In the genomic region with DNA sequence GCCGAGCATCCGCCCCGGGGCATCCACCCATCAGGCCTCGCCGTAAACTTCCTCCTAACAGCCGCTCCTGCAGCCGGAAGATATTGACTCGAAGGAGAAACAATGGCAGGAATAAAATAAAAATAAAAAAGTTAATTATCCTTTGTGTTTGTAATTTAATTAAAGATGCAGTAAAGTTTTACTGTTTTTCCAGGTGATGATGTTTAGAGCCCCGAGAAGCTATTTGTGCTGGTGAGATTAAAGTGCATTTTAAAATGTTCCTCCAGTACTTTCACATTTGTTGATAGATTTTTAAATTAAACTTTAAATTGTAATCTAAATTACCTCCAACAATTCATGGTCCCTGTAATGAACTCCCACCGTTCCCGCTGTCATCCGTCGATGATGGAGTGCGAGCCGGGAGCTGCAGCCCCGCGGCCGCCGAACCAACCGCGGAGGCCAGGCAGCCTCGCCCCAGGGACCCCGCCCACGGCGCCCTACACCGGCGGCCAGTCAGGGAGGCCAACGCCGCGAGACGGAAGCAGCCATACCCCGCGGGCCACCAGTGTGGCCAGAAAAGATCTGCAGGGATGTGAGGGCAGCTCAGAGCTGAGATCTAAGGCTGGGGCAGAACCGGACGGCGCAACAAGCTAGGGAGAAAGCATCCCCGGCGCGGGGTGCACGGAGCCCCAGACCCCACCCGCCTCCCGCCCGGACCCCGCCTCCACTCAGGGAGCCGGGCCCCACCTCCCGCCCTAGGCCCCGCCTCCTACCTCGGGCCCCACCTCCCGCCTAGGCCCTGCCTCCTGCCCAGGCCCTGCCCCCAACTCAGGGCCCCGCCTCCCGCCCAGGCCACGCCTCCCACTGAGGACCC, we compare ENCODE assay signal across 8 cellular contexts.
DNase-seq lines count a peak whose midpoint lies in the region; ATAC-seq, FAIRE-seq and TF ChIP-seq lines count a peak whose summit lies in the region.

No MANE protein-coding gene starts in this region.

- no peaks in the 10 kb centered on the region for H3K79me2 ChIP-seq in OCI-LY1 (ENCODE audit: insufficient read depth, low read length)
- no peaks in the 10 kb centered on the region for H3K79me2 ChIP-seq in fibroblast of lung (ENCODE audit: control insufficient read depth, insufficient read depth, low read length)

- FAIRE-seq in G401.6 (lab: Jason Lieb, UNC) = peak; percentile 17

- H3F3A ChIP-seq in OCI-LY1 (ENCODE audit: insufficient read depth, low read length) = no peaks in the 10 kb centered on the region

- DNase-seq in activated T-cell treated with anti-CD3 and anti-CD28 coated beads, Interleukin-2, amount 50 U/mL, for 4 hours = peak; percentile 95
- peak in 1 of 2 donors; percentile 45 for DNase-seq in fibroblast of lung (ENCODE audit: low read depth in 2 of 2)
- peak; percentile 96 for DNase-seq in stimulated activated naive CD8-positive, alpha-beta T cell treated with anti-CD3 and anti-CD28 coated beads, Interleukin-15, amount 100 ng/mL, for 72 hours

- H3K27ac ChIP-seq in OCI-LY1 (ENCODE audit: low read depth, low read length, poor library complexity, severe bottlenecking) = peak overlapping the region; percentile 51
- H3K27ac ChIP-seq in fibroblast of lung (ENCODE audit: insufficient read depth, low read length) = no peak overlapping the region

- no peaks in the 10 kb centered on the region for H3K9me2 ChIP-seq in OCI-LY1 (ENCODE audit: low read depth, low read length)

- H2AFZ ChIP-seq in OCI-LY1 (ENCODE audit: low read length) = 0 out of 2 replicates have a peak overlapping the region, but pooled peaks have one; percentile 83
- peak overlapping the region; percentile 65 for H2AFZ ChIP-seq in fibroblast of lung (ENCODE audit: low read length)

- H3K36me3 ChIP-seq in OCI-LY1 (ENCODE audit: insufficient read depth, low read length) = no peaks in the 10 kb centered on the region
- no peaks in the 10 kb centered on the region for H3K36me3 ChIP-seq in fibroblast of lung (ENCODE audit: control insufficient read depth, insufficient read depth, low read length)

- H3K4me3 Mint-ChIP-seq in activated T-cell treated with anti-CD3 and anti-CD28 coated beads, Interleukin-2, amount 50 U/mL, for 4 hours = peak overlapping the region; percentile 71
- peak overlapping the region; percentile 41 to 51 (median 41) for H3K4me3 Mint-ChIP-seq in nephron
- H3K4me3 Mint-ChIP-seq in stimulated activated naive CD8-positive, alpha-beta T cell treated with anti-CD3 and anti-CD28 coated beads, Interleukin-15, amount 100 ng/mL, for 72 hours = peak overlapping the region; percentile 78 to 83

- H3K27me3 Mint-ChIP-seq in activated T-cell treated with anti-CD3 and anti-CD28 coated beads, Interleukin-2, amount 50 U/mL, for 4 hours (ENCODE audit: low read depth) = no peaks in the 10 kb centered on the region
- H3K27me3 Mint-ChIP-seq in nephron (ENCODE audit: low read depth) = peaks cover 68% of the 10 kb centered on the region
- no peaks in the 10 kb centered on the region for H3K27me3 Mint-ChIP-seq in stimulated activated naive CD8-positive, alpha-beta T cell treated with anti-CD3 and anti-CD28 coated beads, Interleukin-15, amount 100 ng/mL, for 72 hours

- peaks cover 10% of the 10 kb centered on the region for H3K4me1 ChIP-seq in OCI-LY1 (ENCODE audit: insufficient read depth, low read length, severe bottlenecking)
- H3K4me1 ChIP-seq in fibroblast of lung (ENCODE audit: control insufficient read depth, extremely low read depth, insufficient read depth, low read length) = no peaks in the 10 kb centered on the region

- H4K20me1 ChIP-seq in OCI-LY1 (ENCODE audit: insufficient read depth, low read length) (no peaks in the 10 kb centered on the region), fibroblast of lung (ENCODE audit: control insufficient read depth, extremely low read depth, insufficient read depth, low read length) (no peaks in the 10 kb centered on the region)

- peak overlapping the region; percentile 66 for H3K4me3 ChIP-seq in OCI-LY1 (ENCODE audit: low read depth, low read length, poor library complexity, severe bottlenecking)
- peak overlapping the region; percentile 47 to 70 (median 56) for H3K4me3 ChIP-seq in fibroblast of lung (replicated peaks in 1 of 4; ENCODE audit: control extremely low read depth in 1 of 4, insufficient read depth in 1 of 4, low read depth in 3 of 4, low read length in 4 of 4)

- H3K9me3 Mint-ChIP-seq in activated T-cell treated with anti-CD3 and anti-CD28 coated beads, Interleukin-2, amount 50 U/mL, for 4 hours = no peaks in the 10 kb centered on the region
- H3K9me3 Mint-ChIP-seq in nephron = peaks cover 7% of the 10 kb centered on the region
- H3K9me3 Mint-ChIP-seq in stimulated activated naive CD8-positive, alpha-beta T cell treated with anti-CD3 and anti-CD28 coated beads, Interleukin-15, amount 100 ng/mL, for 72 hours = no peaks in the 10 kb centered on the region

- TF ChIP-seq CTCF in OCI-LY1 (IDR thresholded peaks at IDR 0.05; ENCODE audit: low read length) (no peak), fibroblast of lung (conservative IDR thresholded peaks at IDR 0.05 in 1 of 2, IDR thresholded peaks at IDR 0.05 in 1 of 2; ENCODE audit: low read depth in 1 of 2, low read length in 2 of 2) (no peak), nephron (IDR thresholded peaks at IDR 0.05; ENCODE audit: unreplicated experiment in 3 of 3) (no peak)

- H3K4me2 ChIP-seq in OCI-LY1 (ENCODE audit: low read length) (peak overlapping the region; percentile 86), fibroblast of lung (ENCODE audit: extremely low read depth, insufficient read depth, low read length) (peak overlapping the region; percentile 85)

- H3K36me3 Mint-ChIP-seq in activated T-cell treated with anti-CD3 and anti-CD28 coated beads, Interleukin-2, amount 50 U/mL, for 4 hours (ENCODE audit: insufficient read depth) = no peaks in the 10 kb centered on the region
- H3K36me3 Mint-ChIP-seq in nephron (ENCODE audit: low read depth) = no peaks in the 10 kb centered on the region

- H3K27me3 ChIP-seq in OCI-LY1 (ENCODE audit: insufficient read depth, low read length) (no peaks in the 10 kb centered on the region), fibroblast of lung (ENCODE audit: control insufficient read depth, insufficient read depth, low read length) (peaks cover 4% of the 10 kb centered on the region)

- ATAC-seq in HG02870 (IDR thresholded peaks at IDR 0.05; ENCODE audit: unreplicated experiment) (peak; percentile 47), HG03135 (IDR thresholded peaks at IDR 0.05; ENCODE audit: unreplicated experiment) (no peak)
- ATAC-seq in activated T-cell treated with anti-CD3 and anti-CD28 coated beads, Interleukin-2, amount 50 U/mL, for 4 hours = peak; percentile 74 to 76
- peak; percentile 75 for ATAC-seq in stimulated activated naive CD8-positive, alpha-beta T cell treated with anti-CD3 and anti-CD28 coated beads, Interleukin-15, amount 100 ng/mL, for 72 hours

- H3K9me3 ChIP-seq in OCI-LY1 (ENCODE audit: low read length) = no peaks in the 10 kb centered on the region
- H3K9me3 ChIP-seq in fibroblast of lung (ENCODE audit: control insufficient read depth, insufficient read depth, low read depth, low read length) = no peaks in the 10 kb centered on the region

- peaks cover 4% of the 10 kb centered on the region for H3K4me1 Mint-ChIP-seq in activated T-cell treated with anti-CD3 and anti-CD28 coated beads, Interleukin-2, amount 50 U/mL, for 4 hours (ENCODE audit: low read depth)
- peaks cover 5% of the 10 kb centered on the region for H3K4me1 Mint-ChIP-seq in nephron
- peaks cover 8% of the 10 kb centered on the region for H3K4me1 Mint-ChIP-seq in stimulated activated naive CD8-positive, alpha-beta T cell treated with anti-CD3 and anti-CD28 coated beads, Interleukin-15, amount 100 ng/mL, for 72 hours

- peak overlapping the region; percentile 56; the same call in 1 of the 2 replicates for H3K9ac ChIP-seq in OCI-LY1 (ENCODE audit: low read length)
- H3K9ac ChIP-seq in fibroblast of lung (ENCODE audit: insufficient read depth, low read length) = peak overlapping the region; percentile 62

- no peak overlapping the region for H3K27ac Mint-ChIP-seq in nephron
- peak overlapping the region; percentile 13 to 42 for H3K27ac Mint-ChIP-seq in stimulated activated naive CD8-positive, alpha-beta T cell treated with anti-CD3 and anti-CD28 coated beads, Interleukin-15, amount 100 ng/mL, for 72 hours

Comparison
In these comparisons a context has a peak if more than half of its experiments do, and no peak if none do; other contexts are left out.
1. H3K27ac Mint-ChIP-seq: peak in stimulated activated naive CD8-positive, alpha-beta T cell treated with anti-CD3 and anti-CD28 coated beads, Interleukin-15, amount 100 ng/mL, for 72 hours (2 of 2); none in nephron (0 of 3).
2. Peak in every context shown above with its lines, with median percentiles within 50 percentile points of each other: H3K4me3 Mint-ChIP-seq.